ENCODE assay signal across 1 cellular context in the genomic region with DNA sequence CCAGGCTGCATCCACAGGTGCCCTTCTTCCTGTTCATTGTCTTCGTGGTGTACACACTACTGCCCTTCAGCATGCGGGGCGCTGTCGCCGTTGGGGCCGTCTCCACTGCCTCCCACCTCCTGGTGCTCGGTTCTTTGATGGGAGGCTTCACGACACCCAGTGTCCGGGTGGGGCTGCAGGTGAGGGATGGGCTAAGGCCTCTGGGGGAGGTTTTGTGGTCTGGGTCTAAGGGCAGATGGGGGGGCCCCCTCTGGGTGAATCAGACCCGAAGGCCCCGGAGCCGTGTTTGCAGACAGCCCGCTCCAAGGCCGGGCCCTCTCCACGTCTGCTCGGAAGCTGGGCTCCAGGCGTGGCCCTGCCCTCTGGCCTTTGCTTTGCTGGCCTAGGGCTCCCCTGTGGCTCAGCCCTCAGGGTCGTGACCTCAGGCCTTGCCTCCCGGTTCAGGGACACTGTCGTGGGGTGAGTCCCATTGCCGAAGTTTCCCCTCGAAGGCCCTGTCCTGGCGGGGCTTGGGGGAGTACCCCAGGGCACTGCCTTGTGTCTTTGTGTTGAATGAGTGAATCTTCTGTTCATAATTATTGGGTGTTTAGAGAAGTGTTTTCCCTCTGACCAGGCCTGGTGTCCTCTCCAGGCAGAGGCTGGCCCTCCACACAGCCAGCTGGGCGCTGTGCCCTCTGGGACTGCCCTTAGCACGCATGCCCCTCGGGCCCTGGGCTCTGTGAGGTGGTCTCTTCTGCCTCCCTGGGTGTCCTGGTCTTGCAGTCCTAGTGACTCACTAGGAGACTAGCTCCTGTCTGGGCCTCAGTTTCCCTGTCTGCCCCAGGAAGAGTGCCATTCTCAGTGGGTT.
A peak's percentile ranks its signal among the peaks of the same experiment; 100 is the strongest.
TF ChIP-seq lines count a peak whose summit lies in the region.

No MANE protein-coding gene starts in this region.

TF ChIP-seq in HepG2, 621 proteins besides CTCF, POLR2A, EP300 and RAD21 (continued from another document and continues in another):
- TF ChIP-seq, protein P1, sequence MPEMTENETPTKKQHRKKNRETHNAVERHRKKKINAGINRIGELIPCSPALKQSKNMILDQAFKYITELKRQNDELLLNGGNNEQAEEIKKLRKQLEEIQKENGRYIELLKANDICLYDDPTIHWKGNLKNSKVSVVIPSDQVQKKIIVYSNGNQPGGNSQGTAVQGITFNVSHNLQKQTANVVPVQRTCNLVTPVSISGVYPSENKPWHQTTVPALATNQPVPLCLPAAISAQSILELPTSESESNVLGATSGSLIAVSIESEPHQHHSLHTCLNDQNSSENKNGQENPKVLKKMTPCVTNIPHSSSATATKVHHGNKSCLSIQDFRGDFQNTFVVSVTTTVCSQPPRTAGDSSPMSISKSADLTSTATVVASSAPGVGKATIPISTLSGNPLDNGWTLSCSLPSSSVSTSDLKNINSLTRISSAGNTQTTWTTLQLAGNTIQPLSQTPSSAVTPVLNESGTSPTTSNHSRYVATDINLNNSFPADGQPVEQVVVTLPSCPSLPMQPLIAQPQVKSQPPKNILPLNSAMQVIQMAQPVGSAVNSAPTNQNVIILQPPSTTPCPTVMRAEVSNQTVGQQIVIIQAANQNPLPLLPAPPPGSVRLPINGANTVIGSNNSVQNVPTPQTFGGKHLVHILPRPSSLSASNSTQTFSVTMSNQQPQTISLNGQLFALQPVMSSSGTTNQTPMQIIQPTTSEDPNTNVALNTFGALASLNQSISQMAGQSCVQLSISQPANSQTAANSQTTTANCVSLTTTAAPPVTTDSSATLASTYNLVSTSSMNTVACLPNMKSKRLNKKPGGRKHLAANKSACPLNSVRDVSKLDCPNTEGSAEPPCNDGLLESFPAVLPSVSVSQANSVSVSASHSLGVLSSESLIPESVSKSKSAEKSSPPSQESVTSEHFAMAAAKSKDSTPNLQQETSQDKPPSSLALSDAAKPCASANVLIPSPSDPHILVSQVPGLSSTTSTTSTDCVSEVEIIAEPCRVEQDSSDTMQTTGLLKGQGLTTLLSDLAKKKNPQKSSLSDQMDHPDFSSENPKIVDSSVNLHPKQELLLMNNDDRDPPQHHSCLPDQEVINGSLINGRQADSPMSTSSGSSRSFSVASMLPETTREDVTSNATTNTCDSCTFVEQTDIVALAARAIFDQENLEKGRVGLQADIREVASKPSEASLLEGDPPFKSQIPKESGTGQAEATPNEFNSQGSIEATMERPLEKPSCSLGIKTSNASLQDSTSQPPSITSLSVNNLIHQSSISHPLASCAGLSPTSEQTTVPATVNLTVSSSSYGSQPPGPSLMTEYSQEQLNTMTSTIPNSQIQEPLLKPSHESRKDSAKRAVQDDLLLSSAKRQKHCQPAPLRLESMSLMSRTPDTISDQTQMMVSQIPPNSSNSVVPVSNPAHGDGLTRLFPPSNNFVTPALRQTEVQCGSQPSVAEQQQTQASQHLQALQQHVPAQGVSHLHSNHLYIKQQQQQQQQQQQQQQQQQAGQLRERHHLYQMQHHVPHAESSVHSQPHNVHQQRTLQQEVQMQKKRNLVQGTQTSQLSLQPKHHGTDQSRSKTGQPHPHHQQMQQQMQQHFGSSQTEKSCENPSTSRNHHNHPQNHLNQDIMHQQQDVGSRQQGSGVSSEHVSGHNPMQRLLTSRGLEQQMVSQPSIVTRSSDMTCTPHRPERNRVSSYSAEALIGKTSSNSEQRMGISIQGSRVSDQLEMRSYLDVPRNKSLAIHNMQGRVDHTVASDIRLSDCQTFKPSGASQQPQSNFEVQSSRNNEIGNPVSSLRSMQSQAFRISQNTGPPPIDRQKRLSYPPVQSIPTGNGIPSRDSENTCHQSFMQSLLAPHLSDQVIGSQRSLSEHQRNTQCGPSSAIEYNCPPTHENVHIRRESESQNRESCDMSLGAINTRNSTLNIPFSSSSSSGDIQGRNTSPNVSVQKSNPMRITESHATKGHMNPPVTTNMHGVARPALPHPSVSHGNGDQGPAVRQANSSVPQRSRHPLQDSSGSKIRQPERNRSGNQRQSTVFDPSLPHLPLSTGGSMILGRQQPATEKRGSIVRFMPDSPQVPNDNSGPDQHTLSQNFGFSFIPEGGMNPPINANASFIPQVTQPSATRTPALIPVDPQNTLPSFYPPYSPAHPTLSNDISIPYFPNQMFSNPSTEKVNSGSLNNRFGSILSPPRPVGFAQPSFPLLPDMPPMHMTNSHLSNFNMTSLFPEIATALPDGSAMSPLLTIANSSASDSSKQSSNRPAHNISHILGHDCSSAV (CRISPR knock-in tag; IDR thresholded peaks at IDR 0.05; ENCODE audit: borderline replicate concordance) = no peak
- TF ChIP-seq, protein P2, sequence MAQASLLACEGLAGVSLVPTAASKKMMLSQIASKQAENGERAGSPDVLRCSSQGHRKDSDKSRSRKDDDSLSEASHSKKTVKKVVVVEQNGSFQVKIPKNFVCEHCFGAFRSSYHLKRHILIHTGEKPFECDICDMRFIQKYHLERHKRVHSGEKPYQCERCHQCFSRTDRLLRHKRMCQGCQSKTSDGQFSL (CRISPR knock-in tag; IDR thresholded peaks at IDR 0.05) = peak; percentile 82
- TF ChIP-seq ZNF7 (CRISPR knock-in tag; IDR thresholded peaks at IDR 0.05) = no peak
- TF ChIP-seq KLF9 (CRISPR knock-in tag; IDR thresholded peaks at IDR 0.05; ENCODE audit: low read depth) = no peak
- 0 out of 2 replicates have a peak, but pooled peaks have one; percentile 32 for TF ChIP-seq ZNF343 (CRISPR knock-in tag; IDR thresholded peaks at IDR 0.05)
- peak; percentile 82 for TF ChIP-seq HOXA3 (CRISPR knock-in tag; IDR thresholded peaks at IDR 0.05)
- TF ChIP-seq ERF (CRISPR knock-in tag; IDR thresholded peaks at IDR 0.05) = peak; percentile 73
- TF ChIP-seq, protein P3, sequence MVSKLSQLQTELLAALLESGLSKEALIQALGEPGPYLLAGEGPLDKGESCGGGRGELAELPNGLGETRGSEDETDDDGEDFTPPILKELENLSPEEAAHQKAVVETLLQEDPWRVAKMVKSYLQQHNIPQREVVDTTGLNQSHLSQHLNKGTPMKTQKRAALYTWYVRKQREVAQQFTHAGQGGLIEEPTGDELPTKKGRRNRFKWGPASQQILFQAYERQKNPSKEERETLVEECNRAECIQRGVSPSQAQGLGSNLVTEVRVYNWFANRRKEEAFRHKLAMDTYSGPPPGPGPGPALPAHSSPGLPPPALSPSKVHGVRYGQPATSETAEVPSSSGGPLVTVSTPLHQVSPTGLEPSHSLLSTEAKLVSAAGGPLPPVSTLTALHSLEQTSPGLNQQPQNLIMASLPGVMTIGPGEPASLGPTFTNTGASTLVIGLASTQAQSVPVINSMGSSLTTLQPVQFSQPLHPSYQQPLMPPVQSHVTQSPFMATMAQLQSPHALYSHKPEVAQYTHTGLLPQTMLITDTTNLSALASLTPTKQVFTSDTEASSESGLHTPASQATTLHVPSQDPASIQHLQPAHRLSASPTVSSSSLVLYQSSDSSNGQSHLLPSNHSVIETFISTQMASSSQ (IDR thresholded peaks at IDR 0.05; ENCODE audit: low read depth) = no peak
- TF ChIP-seq, protein P3 (CRISPR knock-in tag; IDR thresholded peaks at IDR 0.05; ENCODE audit: borderline replicate concordance) = peak; percentile 67
- TF ChIP-seq, protein P4, sequence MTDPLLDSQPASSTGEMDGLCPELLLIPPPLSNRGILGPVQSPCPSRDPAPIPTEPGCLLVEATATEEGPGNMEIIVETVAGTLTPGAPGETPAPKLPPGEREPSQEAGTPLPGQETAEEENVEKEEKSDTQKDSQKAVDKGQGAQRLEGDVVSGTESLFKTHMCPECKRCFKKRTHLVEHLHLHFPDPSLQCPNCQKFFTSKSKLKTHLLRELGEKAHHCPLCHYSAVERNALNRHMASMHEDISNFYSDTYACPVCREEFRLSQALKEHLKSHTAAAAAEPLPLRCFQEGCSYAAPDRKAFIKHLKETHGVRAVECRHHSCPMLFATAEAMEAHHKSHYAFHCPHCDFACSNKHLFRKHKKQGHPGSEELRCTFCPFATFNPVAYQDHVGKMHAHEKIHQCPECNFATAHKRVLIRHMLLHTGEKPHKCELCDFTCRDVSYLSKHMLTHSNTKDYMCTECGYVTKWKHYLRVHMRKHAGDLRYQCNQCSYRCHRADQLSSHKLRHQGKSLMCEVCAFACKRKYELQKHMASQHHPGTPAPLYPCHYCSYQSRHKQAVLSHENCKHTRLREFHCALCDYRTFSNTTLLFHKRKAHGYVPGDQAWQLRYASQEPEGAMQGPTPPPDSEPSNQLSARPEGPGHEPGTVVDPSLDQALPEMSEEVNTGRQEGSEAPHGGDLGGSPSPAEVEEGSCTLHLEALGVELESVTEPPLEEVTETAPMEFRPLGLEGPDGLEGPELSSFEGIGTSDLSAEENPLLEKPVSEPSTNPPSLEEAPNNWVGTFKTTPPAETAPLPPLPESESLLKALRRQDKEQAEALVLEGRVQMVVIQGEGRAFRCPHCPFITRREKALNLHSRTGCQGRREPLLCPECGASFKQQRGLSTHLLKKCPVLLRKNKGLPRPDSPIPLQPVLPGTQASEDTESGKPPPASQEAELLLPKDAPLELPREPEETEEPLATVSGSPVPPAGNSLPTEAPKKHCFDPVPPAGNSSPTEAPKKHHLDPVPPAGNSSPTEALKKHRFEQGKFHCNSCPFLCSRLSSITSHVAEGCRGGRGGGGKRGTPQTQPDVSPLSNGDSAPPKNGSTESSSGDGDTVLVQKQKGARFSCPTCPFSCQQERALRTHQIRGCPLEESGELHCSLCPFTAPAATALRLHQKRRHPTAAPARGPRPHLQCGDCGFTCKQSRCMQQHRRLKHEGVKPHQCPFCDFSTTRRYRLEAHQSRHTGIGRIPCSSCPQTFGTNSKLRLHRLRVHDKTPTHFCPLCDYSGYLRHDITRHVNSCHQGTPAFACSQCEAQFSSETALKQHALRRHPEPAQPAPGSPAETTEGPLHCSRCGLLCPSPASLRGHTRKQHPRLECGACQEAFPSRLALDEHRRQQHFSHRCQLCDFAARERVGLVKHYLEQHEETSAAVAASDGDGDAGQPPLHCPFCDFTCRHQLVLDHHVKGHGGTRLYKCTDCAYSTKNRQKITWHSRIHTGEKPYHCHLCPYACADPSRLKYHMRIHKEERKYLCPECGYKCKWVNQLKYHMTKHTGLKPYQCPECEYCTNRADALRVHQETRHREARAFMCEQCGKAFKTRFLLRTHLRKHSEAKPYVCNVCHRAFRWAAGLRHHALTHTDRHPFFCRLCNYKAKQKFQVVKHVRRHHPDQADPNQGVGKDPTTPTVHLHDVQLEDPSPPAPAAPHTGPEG (CRISPR knock-in tag; IDR thresholded peaks at IDR 0.05) = no peak
- TF ChIP-seq ZNF615 (CRISPR knock-in tag; IDR thresholded peaks at IDR 0.05; ENCODE audit: borderline replicate concordance) = no peak
- TF ChIP-seq, protein P5, sequence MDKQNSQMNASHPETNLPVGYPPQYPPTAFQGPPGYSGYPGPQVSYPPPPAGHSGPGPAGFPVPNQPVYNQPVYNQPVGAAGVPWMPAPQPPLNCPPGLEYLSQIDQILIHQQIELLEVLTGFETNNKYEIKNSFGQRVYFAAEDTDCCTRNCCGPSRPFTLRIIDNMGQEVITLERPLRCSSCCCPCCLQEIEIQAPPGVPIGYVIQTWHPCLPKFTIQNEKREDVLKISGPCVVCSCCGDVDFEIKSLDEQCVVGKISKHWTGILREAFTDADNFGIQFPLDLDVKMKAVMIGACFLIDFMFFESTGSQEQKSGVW (CRISPR knock-in tag; IDR thresholded peaks at IDR 0.05; ENCODE audit: borderline replicate concordance) = no peak
- TF ChIP-seq, protein P6, sequence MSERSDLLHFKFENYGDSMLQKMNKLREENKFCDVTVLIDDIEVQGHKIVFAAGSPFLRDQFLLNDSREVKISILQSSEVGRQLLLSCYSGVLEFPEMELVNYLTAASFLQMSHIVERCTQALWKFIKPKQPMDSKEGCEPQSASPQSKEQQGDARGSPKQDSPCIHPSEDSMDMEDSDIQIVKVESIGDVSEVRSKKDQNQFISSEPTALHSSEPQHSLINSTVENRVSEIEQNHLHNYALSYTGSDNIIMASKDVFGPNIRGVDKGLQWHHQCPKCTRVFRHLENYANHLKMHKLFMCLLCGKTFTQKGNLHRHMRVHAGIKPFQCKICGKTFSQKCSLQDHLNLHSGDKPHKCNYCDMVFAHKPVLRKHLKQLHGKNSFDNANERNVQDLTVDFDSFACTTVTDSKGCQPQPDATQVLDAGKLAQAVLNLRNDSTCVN (CRISPR knock-in tag; IDR thresholded peaks at IDR 0.05; ENCODE audit: borderline replicate concordance) = peak; percentile 55
- TF ChIP-seq SMC3 (IDR thresholded peaks at IDR 0.05; ENCODE audit: low read length) = no peak
- TF ChIP-seq ZEB1 (IDR thresholded peaks at IDR 0.05; ENCODE audit: insufficient replicate concordance, low read depth) = peak; percentile 57
- peak; percentile 46; the same call in 1 of the 2 replicates for TF ChIP-seq CREM (IDR thresholded peaks at IDR 0.05)
- no peak for TF ChIP-seq CREM (CRISPR knock-in tag; IDR thresholded peaks at IDR 0.05)
- no peak for TF ChIP-seq ZNF552 (CRISPR knock-in tag; IDR thresholded peaks at IDR 0.05; ENCODE audit: borderline replicate concordance)
- TF ChIP-seq, protein P7, sequence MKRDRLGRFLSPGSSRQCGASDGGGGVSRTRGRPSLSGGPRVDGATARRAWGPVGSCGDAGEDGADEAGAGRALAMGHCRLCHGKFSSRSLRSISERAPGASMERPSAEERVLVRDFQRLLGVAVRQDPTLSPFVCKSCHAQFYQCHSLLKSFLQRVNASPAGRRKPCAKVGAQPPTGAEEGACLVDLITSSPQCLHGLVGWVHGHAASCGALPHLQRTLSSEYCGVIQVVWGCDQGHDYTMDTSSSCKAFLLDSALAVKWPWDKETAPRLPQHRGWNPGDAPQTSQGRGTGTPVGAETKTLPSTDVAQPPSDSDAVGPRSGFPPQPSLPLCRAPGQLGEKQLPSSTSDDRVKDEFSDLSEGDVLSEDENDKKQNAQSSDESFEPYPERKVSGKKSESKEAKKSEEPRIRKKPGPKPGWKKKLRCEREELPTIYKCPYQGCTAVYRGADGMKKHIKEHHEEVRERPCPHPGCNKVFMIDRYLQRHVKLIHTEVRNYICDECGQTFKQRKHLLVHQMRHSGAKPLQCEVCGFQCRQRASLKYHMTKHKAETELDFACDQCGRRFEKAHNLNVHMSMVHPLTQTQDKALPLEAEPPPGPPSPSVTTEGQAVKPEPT (CRISPR knock-in tag; IDR thresholded peaks at IDR 0.05; ENCODE audit: low read depth) = no peak
- peak; percentile 49 for TF ChIP-seq ZNF607 (CRISPR knock-in tag; IDR thresholded peaks at IDR 0.05; ENCODE audit: borderline replicate concordance)
- TF ChIP-seq SKI (IDR thresholded peaks at IDR 0.05; ENCODE audit: partially characterized antibody) = peak; percentile 40
- no peak for TF ChIP-seq CAMTA2 (CRISPR knock-in tag; IDR thresholded peaks at IDR 0.05; ENCODE audit: borderline replicate concordance)
- no peak for TF ChIP-seq KDM5A (IDR thresholded peaks at IDR 0.05; ENCODE audit: borderline replicate concordance, low read length)
- peak; percentile 86 for TF ChIP-seq TBX2 (CRISPR knock-in tag; IDR thresholded peaks at IDR 0.05; ENCODE audit: borderline replicate concordance)
- TF ChIP-seq ZC3H13 (CRISPR knock-in tag; IDR thresholded peaks at IDR 0.05) = no peak
- TF ChIP-seq ZNF367 (CRISPR knock-in tag; IDR thresholded peaks at IDR 0.05; ENCODE audit: borderline replicate concordance) = no peak
- TF ChIP-seq ZNF329 (CRISPR knock-in tag; IDR thresholded peaks at IDR 0.05; ENCODE audit: low read depth) = no peak
- TF ChIP-seq JDP2 (CRISPR knock-in tag; IDR thresholded peaks at IDR 0.05; ENCODE audit: borderline replicate concordance) = no peak
- TF ChIP-seq ZNF878 (CRISPR knock-in tag; IDR thresholded peaks at IDR 0.05) = no peak
- TF ChIP-seq ZFYVE20 (CRISPR knock-in tag; IDR thresholded peaks at IDR 0.05; ENCODE audit: borderline replicate concordance, low read depth) = no peak
